ENCODE assay signal across 1 cellular context in genomic region chr2:200471324-200471848, GRCh38.
A peak's percentile ranks its signal among the peaks of the same experiment; 100 is the strongest.
TF ChIP-seq lines count a peak whose summit lies in the region.

No MANE protein-coding gene starts in this region.

TF ChIP-seq in HEK293, 187 proteins besides CTCF, POLR2A, EP300 and RAD21 (continued from another document):
- no peak for TF ChIP-seq ZBTB11 (tag by site-specific recombination; conservative IDR thresholded peaks at IDR 0.05; ENCODE audit: low read depth)
- TF ChIP-seq ZNF529 (tag by site-specific recombination; IDR thresholded peaks at IDR 0.05; ENCODE audit: insufficient replicate concordance): no peak
- no peak for TF ChIP-seq KLF17 (tag by site-specific recombination; IDR thresholded peaks at IDR 0.05)
- TF ChIP-seq ZNF654 (tag by site-specific recombination; IDR thresholded peaks at IDR 0.05; ENCODE audit: low read depth): peak; percentile 64
- no peak for TF ChIP-seq TCF7L2 (IDR thresholded peaks at IDR 0.05; ENCODE audit: borderline replicate concordance, low read depth, low read length)
- no peak for TF ChIP-seq ZNF311 (tag by site-specific recombination; IDR thresholded peaks at IDR 0.05; ENCODE audit: borderline replicate concordance)
- TF ChIP-seq ZNF10 (tag by site-specific recombination; IDR thresholded peaks at IDR 0.05): 0 out of 2 replicates have a peak, but pooled peaks have one; percentile 18
